Comparison of ENCODE assay signal across 1 cellular context in genomic region chr17:40499551-40500189, GRCh38.
TF ChIP-seq lines count a peak whose summit lies in the region.

No MANE protein-coding gene starts in this region.

TF ChIP-seq in H1, 55 proteins besides CTCF, POLR2A, EP300 and RAD21:
- peak; percentile 65 for TF ChIP-seq SRF (IDR thresholded peaks at IDR 0.05; ENCODE audit: low read depth, low read length)
- peak in 1 of 2 experiments; percentile 29; a peak in 1 of 4 replicates for TF ChIP-seq HDAC2 (IDR thresholded peaks at IDR 0.05; ENCODE audit: borderline replicate concordance in 1 of 2, low read depth in 2 of 2, low read length in 2 of 2)
- 0 out of 2 replicates have a peak, but pooled peaks have one; percentile 39 for TF ChIP-seq E2F6 (IDR thresholded peaks at IDR 0.05)
- TF ChIP-seq FOSL1 (IDR thresholded peaks at IDR 0.05; ENCODE audit: insufficient read depth, low read depth, low read length), result no peak
- TF ChIP-seq HDAC6 (IDR thresholded peaks at IDR 0.05; ENCODE audit: low read depth, low read length), result no peak
- TF ChIP-seq RFX5 (IDR thresholded peaks at IDR 0.05; ENCODE audit: borderline replicate concordance, low read depth, low read length), result no peak
- TF ChIP-seq KDM1A (IDR thresholded peaks at IDR 0.05; ENCODE audit: borderline replicate concordance, low read length), result peak; percentile 96
- TF ChIP-seq TAF1 (IDR thresholded peaks at IDR 0.05; ENCODE audit: low read depth, low read length), result 0 out of 2 replicates have a peak, but pooled peaks have one; percentile 17
- no peak for TF ChIP-seq ATF2 (IDR thresholded peaks at IDR 0.05; ENCODE audit: low read length)
- TF ChIP-seq EZH2 (IDR thresholded peaks at IDR 0.05; ENCODE audit: low read depth, low read length, severe bottlenecking), result no peak
- TF ChIP-seq EGR1 (IDR thresholded peaks at IDR 0.05; ENCODE audit: borderline replicate concordance, low read depth, low read length), result 0 out of 2 replicates have a peak, but pooled peaks have one; percentile 16
